1 cellular context compared by ENCODE assay signal in the genomic region with DNA sequence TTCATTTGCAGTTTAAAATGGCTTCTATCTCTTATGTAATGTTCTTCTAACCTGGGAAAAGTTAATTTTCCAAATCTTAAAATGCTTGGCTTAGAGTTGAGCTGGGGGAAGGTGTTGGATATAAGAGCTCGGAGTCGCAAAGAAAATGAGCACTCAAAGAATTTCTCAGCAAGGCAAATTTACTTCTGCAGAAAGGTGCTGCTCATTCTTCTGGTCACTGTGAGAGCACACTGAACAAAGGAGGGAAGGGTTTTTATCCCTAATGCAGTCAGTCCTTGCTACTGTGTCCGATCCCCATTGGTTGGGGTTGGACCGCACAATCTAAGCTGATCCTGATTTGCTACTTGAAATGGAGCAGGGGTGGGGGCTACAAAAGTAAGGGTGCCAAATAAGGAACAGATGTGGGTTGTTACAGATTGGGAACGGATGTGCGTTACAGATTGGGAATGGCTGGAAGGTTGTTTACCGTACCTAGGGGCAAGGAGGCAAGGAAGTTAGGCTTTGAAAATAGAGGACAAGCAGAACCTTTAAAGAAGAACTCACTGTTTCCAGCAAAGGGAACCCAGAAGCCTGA.
TF ChIP-seq lines count a peak whose summit lies in the region.

No MANE protein-coding gene starts in this region.

TF ChIP-seq in H1, 55 proteins besides CTCF, POLR2A, EP300 and RAD21:
- TF ChIP-seq ZNF274 (IDR thresholded peaks at IDR 0.05; ENCODE audit: borderline replicate concordance, extremely low read depth, low read length) (no peak), JUND (IDR thresholded peaks at IDR 0.05; ENCODE audit: low read length) (no peak), BACH1 (IDR thresholded peaks at IDR 0.05; ENCODE audit: low read length) (no peak), RXRA (IDR thresholded peaks at IDR 0.05; ENCODE audit: insufficient read depth, low read depth, low read length) (no peak), HDAC2 (IDR thresholded peaks at IDR 0.05; ENCODE audit: borderline replicate concordance in 1 of 2, low read depth in 2 of 2, low read length in 2 of 2) (no peak), POU5F1 (IDR thresholded peaks at IDR 0.05; ENCODE audit: low read depth, low read length) (no peak), CBX5 (IDR thresholded peaks at IDR 0.05; ENCODE audit: low read depth, low read length) (no peak), SIX5 (IDR thresholded peaks at IDR 0.05; ENCODE audit: low read depth, low read length) (no peak), GABPA (IDR thresholded peaks at IDR 0.05; ENCODE audit: borderline replicate concordance, insufficient read depth, low read length) (no peak), SAP30 (IDR thresholded peaks at IDR 0.05; ENCODE audit: insufficient read depth, insufficient replicate concordance, low read length) (no peak), SIN3A (conservative IDR thresholded peaks at IDR 0.05 in 1 of 2, IDR thresholded peaks at IDR 0.05 in 1 of 2; ENCODE audit: low read depth in 1 of 2, low read length in 2 of 2) (no peak), NRF1 (IDR thresholded peaks at IDR 0.05; ENCODE audit: low read depth, low read length) (no peak)
